Comparison of ENCODE assay signal across 25 cellular contexts in the genomic region with DNA sequence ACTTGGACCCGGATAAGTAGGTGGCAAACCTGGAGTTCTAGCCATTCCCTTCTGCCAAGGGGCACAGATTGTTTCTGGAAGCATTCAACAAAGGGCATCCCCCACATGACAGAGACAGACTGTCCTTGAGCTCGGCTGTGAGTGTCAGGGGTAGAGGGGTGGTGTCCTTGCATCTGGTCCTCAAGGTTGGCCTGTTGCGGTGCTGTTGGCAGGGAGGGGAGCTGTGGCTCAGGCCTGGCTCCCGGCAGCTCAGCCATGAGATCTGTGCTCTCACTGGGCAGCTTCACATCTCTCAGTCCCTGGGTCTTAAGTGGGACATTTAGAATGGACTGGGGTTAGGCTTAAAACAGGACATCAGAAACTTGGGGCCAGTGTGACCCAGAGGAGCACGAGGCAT. TPM values are rescaled to one million over a fixed set of nuclear protein-coding genes. Genes with fewer than 3 reads are reported as not detected.
"Had no signal": no experiment of that assay in that cellular context is flagged by ENCODE, and none has a peak within 500 bp of the region (broad histone marks: within the 10 kb centered on the region; RNA-seq: fewer than 3 reads in every experiment).

No MANE protein-coding gene starts in this region.

- H3K27ac Mint-ChIP-seq: activated CD4-positive, alpha-beta memory T cell treated with anti-CD3 and anti-CD28 coated beads, Interleukin-2, amount 10 ng/mL, durations not matched to agents 7 days and 5 days; activated naive CD4-positive, alpha-beta T cell treated with anti-CD3 and anti-CD28 coated beads, Interleukin-2, amount 50 U/mL, for 24 hours; memory B cell; stimulated activated effector memory CD8-positive, alpha-beta T cell treated with anti-CD3 and anti-CD28 coated beads, Interleukin-12 subunit alpha, Interleukin-12 subunit beta, amount 100 ng/mL, for 72 hours; stimulated activated naive CD8-positive, alpha-beta T cell treated with anti-CD3 and anti-CD28 coated beads, Interleukin-15, amount 100 ng/mL, for 72 hours; T-helper 1 cell treated with Interleukin-12 subunit alpha and Interleukin-12 subunit beta and Interleukin-4 antibody, amounts not matched to agents 30 μg/mL and 1 μg/mL, for 36 hours had no signal

- H3K9me3 ChIP-seq: pancreas, psoas muscle, right atrium auricular region, tibial artery, uterus had no signal

- H3K27ac ChIP-seq: brain microvascular endothelial cell, pancreas, psoas muscle, right atrium auricular region, tibial artery, uterus had no signal

- H3K36me3 Mint-ChIP-seq: activated naive CD4-positive, alpha-beta T cell treated with anti-CD3 and anti-CD28 coated beads, Interleukin-2, amount 50 U/mL, for 24 hours; memory B cell; naive thymus-derived CD4-positive, alpha-beta T cell; stimulated activated effector memory CD8-positive, alpha-beta T cell treated with anti-CD3 and anti-CD28 coated beads, Interleukin-12 subunit alpha, Interleukin-12 subunit beta, amount 100 ng/mL, for 72 hours had no signal

- ATAC-seq: esophagus mucosa; naive thymus-derived CD4-positive, alpha-beta T cell; pancreas; stimulated activated naive CD8-positive, alpha-beta T cell treated with anti-CD3 and anti-CD28 coated beads, Interleukin-15, amount 100 ng/mL, for 72 hours had no signal

- H3K4me1 Mint-ChIP-seq: activated naive CD4-positive, alpha-beta T cell treated with anti-CD3 and anti-CD28 coated beads, Interleukin-2, amount 50 U/mL, for 24 hours had no signal

- H3K36me3 ChIP-seq: brain microvascular endothelial cell, pancreas, right atrium auricular region, tibial artery, uterus had no signal

- DNase-seq: activated CD4-positive, alpha-beta memory T cell treated with anti-CD3 and anti-CD28 coated beads, Interleukin-2, amount 10 ng/mL, durations not matched to agents 7 days and 5 days; activated CD4-positive, alpha-beta T cell treated with anti-CD3 and anti-CD28 coated beads for 48 hours; activated gamma-delta T cell treated with Interleukin-2 at 50 U/mL for 16 hours; aorta; brain microvascular endothelial cell; central memory CD4-positive, alpha-beta T cell; effector memory CD4-positive, alpha-beta T cell; foreskin melanocyte; hypothalamus; naive thymus-derived CD4-positive, alpha-beta T cell; pancreas; psoas muscle; stimulated activated naive CD8-positive, alpha-beta T cell treated with anti-CD3 and anti-CD28 coated beads, Interleukin-15, amount 100 ng/mL, for 72 hours; tibial artery; uterus had no signal

- H3K9me3 Mint-ChIP-seq: activated CD4-positive, alpha-beta memory T cell treated with anti-CD3 and anti-CD28 coated beads, Interleukin-2, amount 10 ng/mL, durations not matched to agents 7 days and 5 days; activated naive CD4-positive, alpha-beta T cell treated with anti-CD3 and anti-CD28 coated beads, Interleukin-2, amount 50 U/mL, for 24 hours; memory B cell; naive thymus-derived CD4-positive, alpha-beta T cell; stimulated activated effector memory CD8-positive, alpha-beta T cell treated with anti-CD3 and anti-CD28 coated beads, Interleukin-12 subunit alpha, Interleukin-12 subunit beta, amount 100 ng/mL, for 72 hours; stimulated activated naive CD8-positive, alpha-beta T cell treated with anti-CD3 and anti-CD28 coated beads, Interleukin-15, amount 100 ng/mL, for 72 hours; T-helper 1 cell treated with Interleukin-12 subunit alpha and Interleukin-12 subunit beta and Interleukin-4 antibody, amounts not matched to agents 30 μg/mL and 1 μg/mL, for 36 hours had no signal

- H3K27me3 ChIP-seq: brain microvascular endothelial cell, pancreas, right atrium auricular region, uterus had no signal

- H3K4me1 ChIP-seq: pancreas, psoas muscle, right atrium auricular region, tibial artery, uterus had no signal

- H3K27me3 Mint-ChIP-seq: activated naive CD4-positive, alpha-beta T cell treated with anti-CD3 and anti-CD28 coated beads, Interleukin-2, amount 50 U/mL, for 24 hours; stimulated activated naive CD8-positive, alpha-beta T cell treated with anti-CD3 and anti-CD28 coated beads, Interleukin-15, amount 100 ng/mL, for 72 hours had no signal

- H3K4me3 Mint-ChIP-seq: activated CD4-positive, alpha-beta memory T cell treated with anti-CD3 and anti-CD28 coated beads, Interleukin-2, amount 10 ng/mL, durations not matched to agents 7 days and 5 days; activated naive CD4-positive, alpha-beta T cell treated with anti-CD3 and anti-CD28 coated beads, Interleukin-2, amount 50 U/mL, for 24 hours; memory B cell; naive thymus-derived CD4-positive, alpha-beta T cell; stimulated activated effector memory CD8-positive, alpha-beta T cell treated with anti-CD3 and anti-CD28 coated beads, Interleukin-12 subunit alpha, Interleukin-12 subunit beta, amount 100 ng/mL, for 72 hours; stimulated activated naive CD8-positive, alpha-beta T cell treated with anti-CD3 and anti-CD28 coated beads, Interleukin-15, amount 100 ng/mL, for 72 hours; T-helper 1 cell treated with Interleukin-12 subunit alpha and Interleukin-12 subunit beta and Interleukin-4 antibody, amounts not matched to agents 30 μg/mL and 1 μg/mL, for 36 hours had no signal

- H3K4me3 ChIP-seq: pancreas, psoas muscle, right atrium auricular region, tibial artery, uterus had no signal

RNA-seq across cellular contexts. Expression of gene CCDC182, which starts 20.4 kb away (rescaled TPM):
- total RNA-seq: activated CD4-positive, alpha-beta memory T cell treated with anti-CD3 and anti-CD28 coated beads, Interleukin-2, amount 10 ng/mL, durations not matched to agents 7 days and 5 days; aorta; dermis microvascular lymphatic vessel endothelial cell; endothelial cell of umbilical vein; esophagus mucosa; lower leg skin; mucosa of gallbladder; naive thymus-derived CD4-positive, alpha-beta T cell; pancreas; psoas muscle; right atrium auricular region; uterus had no signal
- polyA plus RNA-seq: aorta; endothelial cell of umbilical vein; naive thymus-derived CD4-positive, alpha-beta T cell; pancreas; psoas muscle had no signal
